ENCODE assay signal across 20 cellular contexts in genomic region chr3:131221731-131222130, GRCh38.
A peak's percentile ranks its signal among the peaks of the same experiment; 100 is the strongest.
DNase-seq lines count a peak whose midpoint lies in the region; FAIRE-seq and TF ChIP-seq lines count a peak whose summit lies in the region.
"Had no signal": no experiment of that assay in that cellular context is flagged by ENCODE, and none has a peak within 500 bp of the region (broad histone marks: within the 10 kb centered on the region; RNA-seq: fewer than 3 reads in every experiment).

No MANE protein-coding gene starts in this region.

- H3K4me3 ChIP-seq in hepatocyte: no peak overlapping the region
- H3K4me3 ChIP-seq: gastroesophageal sphincter, thyroid gland had no signal

- H3K4me3 Mint-ChIP-seq in activated naive CD4-positive, alpha-beta T cell treated with anti-CD3 and anti-CD28 coated beads, Interleukin-2, amount 10 ng/mL, durations not matched to agents 7 days and 5 days: no peak overlapping the region
- H3K4me3 Mint-ChIP-seq: brain, IgD-negative memory B cell had no signal

- H3K9me3 Mint-ChIP-seq in activated naive CD4-positive, alpha-beta T cell treated with anti-CD3 and anti-CD28 coated beads, Interleukin-2, amount 10 ng/mL, durations not matched to agents 7 days and 5 days: no peaks in the 10 kb centered on the region
- H3K9me3 Mint-ChIP-seq: brain had no signal

- CTCF ChIA-PET in activated naive CD4-positive, alpha-beta T cell treated with anti-CD3 and anti-CD28 coated beads, Interleukin-2, amount 10 ng/mL, durations not matched to agents 7 days and 5 days (lab: Charles Lee): interaction anchor here (1.3 kb wide), 1 partner anchor 63 kb away, joined by 3 read pairs; no protein-coding TSS in a partner anchor

- H2AFZ ChIP-seq in hepatocyte: no peak overlapping the region

- TF ChIP-seq CTCF in hepatocyte (IDR thresholded peaks at IDR 0.05; ENCODE audit: poor library complexity): no peak

- 66% methylated on average over 4 of the region's 4 CpGs for WGBS in hepatocyte (ENCODE audit: low lambda C conversion rate, missing lambda C conversion rate)

- no peaks in the 10 kb centered on the region for H3K27me3 Mint-ChIP-seq in activated naive CD4-positive, alpha-beta T cell treated with anti-CD3 and anti-CD28 coated beads, Interleukin-2, amount 10 ng/mL, durations not matched to agents 7 days and 5 days

- no peaks in the 10 kb centered on the region for H3K9me2 ChIP-seq in hepatocyte (replicated peaks; ENCODE audit: insufficient read depth)

- H3K4me2 ChIP-seq in hepatocyte: no peak overlapping the region

- no peaks in the 10 kb centered on the region for H3K27me3 ChIP-seq in hepatocyte
- H3K27me3 ChIP-seq: gastroesophageal sphincter, thyroid gland had no signal

- no peaks in the 10 kb centered on the region for H4K20me1 ChIP-seq in hepatocyte (ENCODE audit: insufficient read depth, poor library complexity, severe bottlenecking)

- no peak for TF ChIP-seq POLR2A in H54 (IDR thresholded peaks at IDR 0.05; ENCODE audit: low read depth, low read length)

- H3K27ac Mint-ChIP-seq in activated naive CD4-positive, alpha-beta T cell treated with anti-CD3 and anti-CD28 coated beads, Interleukin-2, amount 10 ng/mL, durations not matched to agents 7 days and 5 days: no peak overlapping the region
- H3K27ac Mint-ChIP-seq: brain, IgD-negative memory B cell had no signal

- no peaks in the 10 kb centered on the region for H3K4me1 Mint-ChIP-seq in activated naive CD4-positive, alpha-beta T cell treated with anti-CD3 and anti-CD28 coated beads, Interleukin-2, amount 10 ng/mL, durations not matched to agents 7 days and 5 days
- H3K4me1 Mint-ChIP-seq: IgD-negative memory B cell had no signal

- H3K36me3 Mint-ChIP-seq in activated naive CD4-positive, alpha-beta T cell treated with anti-CD3 and anti-CD28 coated beads, Interleukin-2, amount 10 ng/mL, durations not matched to agents 7 days and 5 days: no peaks in the 10 kb centered on the region
- H3K36me3 Mint-ChIP-seq: brain, IgD-negative memory B cell had no signal

- H3K9me3 ChIP-seq in hepatocyte (ENCODE audit: low read depth): no peaks in the 10 kb centered on the region
- H3K9me3 ChIP-seq: gastroesophageal sphincter, thyroid gland had no signal

- DNase-seq in A172 (ENCODE audit: low spot score) (peak; percentile 81), H54 (ENCODE audit: insufficient read length, low spot score) (peak; percentile 19), astrocyte of the hippocampus (ENCODE audit: low read depth, low spot score) (peak; percentile 76), hepatocyte (ENCODE audit: low spot score) (peak; percentile 9), DMS79 (lab: John Stamatoyannopoulos, UW) (no peak), NCI-H1092 (lab: John Stamatoyannopoulos, UW) (no peak), epidermal melanocyte (ENCODE audit: insufficient read length, low spot score) (no peak)
- DNase-seq in activated naive CD4-positive, alpha-beta T cell treated with anti-CD3 and anti-CD28 coated beads, Interleukin-2, amount 10 ng/mL, durations not matched to agents 7 days and 5 days: no peak
- DNase-seq: 8988T; activated gamma-delta T cell treated with Interleukin-2 at 50 U/mL for 16 hours; effector CD4-positive, alpha-beta T cell; GDM1; NCI-H2107; NCI-H82; RPMI8226; stimulated activated CD4-positive, alpha-beta T cell treated with anti-CD3 and anti-CD28 coated beads, Interleukin-4, amount 100 ng/mL, for 1 hour; thyroid gland had no signal

- no peak overlapping the region for H3K27ac ChIP-seq in hepatocyte
- H3K27ac ChIP-seq: gastroesophageal sphincter had no signal

- no peaks in the 10 kb centered on the region for H3K36me3 ChIP-seq in hepatocyte (replicated peaks; ENCODE audit: insufficient read depth, low read depth)
- H3K36me3 ChIP-seq: gastroesophageal sphincter, thyroid gland had no signal

- peaks cover 9% of the 10 kb centered on the region for H3K4me1 ChIP-seq in hepatocyte (ENCODE audit: insufficient read depth)
- H3K4me1 ChIP-seq: gastroesophageal sphincter had no signal

- no peaks in the 10 kb centered on the region for H3K79me2 ChIP-seq in hepatocyte

- peak; percentile 96 for FAIRE-seq in H54 (lab: Jason Lieb, UNC)

Comparison
In these comparisons a context has a peak if more than half of its experiments do, and no peak if none do; other contexts are left out.
1. DNase-seq: peak in A172 (single experiment), H54 (single experiment), astrocyte of the hippocampus (single experiment) and hepatocyte (single experiment); none in activated naive CD4-positive, alpha-beta T cell treated with anti-CD3 and anti-CD28 coated beads, Interleukin-2, amount 10 ng/mL, durations not matched to agents 7 days and 5 days (single experiment), DMS79 (single experiment), NCI-H1092 (single experiment) and epidermal melanocyte (single experiment).